ENCODE assay signal across 1 cellular context in the genomic region with DNA sequence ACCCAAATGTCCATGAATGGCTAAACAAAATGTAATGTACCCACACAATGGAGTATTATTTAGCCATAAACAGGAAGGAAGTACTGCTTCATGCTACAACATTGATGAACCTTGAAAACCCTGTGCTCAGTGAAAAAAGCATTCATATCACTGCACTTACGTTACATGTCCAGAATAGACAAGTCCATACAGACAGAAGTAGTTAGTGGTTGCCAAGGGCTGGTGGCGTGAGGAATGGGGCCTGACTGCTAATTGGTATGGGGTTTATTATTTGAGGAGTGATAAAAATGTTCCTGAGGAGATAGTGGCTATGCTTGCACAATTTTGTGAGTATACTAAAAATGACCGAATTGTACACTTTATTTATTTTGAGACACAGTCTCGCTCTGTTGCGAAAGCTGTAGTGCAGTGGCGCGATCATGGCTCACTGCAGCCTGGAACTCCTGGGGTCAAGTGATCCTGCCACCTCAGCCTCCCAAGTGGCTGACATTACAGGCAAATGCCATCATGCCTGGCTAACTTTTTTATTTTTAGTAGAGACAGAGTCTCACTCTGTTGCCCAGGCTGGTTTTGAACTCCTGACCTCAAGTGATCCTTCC.
TF ChIP-seq lines count a peak whose summit lies in the region.

No MANE protein-coding gene starts in this region.

TF ChIP-seq in liver, 16 proteins besides CTCF, POLR2A, EP300 and RAD21 (continued from another document):
- TF ChIP-seq, protein P1, sequence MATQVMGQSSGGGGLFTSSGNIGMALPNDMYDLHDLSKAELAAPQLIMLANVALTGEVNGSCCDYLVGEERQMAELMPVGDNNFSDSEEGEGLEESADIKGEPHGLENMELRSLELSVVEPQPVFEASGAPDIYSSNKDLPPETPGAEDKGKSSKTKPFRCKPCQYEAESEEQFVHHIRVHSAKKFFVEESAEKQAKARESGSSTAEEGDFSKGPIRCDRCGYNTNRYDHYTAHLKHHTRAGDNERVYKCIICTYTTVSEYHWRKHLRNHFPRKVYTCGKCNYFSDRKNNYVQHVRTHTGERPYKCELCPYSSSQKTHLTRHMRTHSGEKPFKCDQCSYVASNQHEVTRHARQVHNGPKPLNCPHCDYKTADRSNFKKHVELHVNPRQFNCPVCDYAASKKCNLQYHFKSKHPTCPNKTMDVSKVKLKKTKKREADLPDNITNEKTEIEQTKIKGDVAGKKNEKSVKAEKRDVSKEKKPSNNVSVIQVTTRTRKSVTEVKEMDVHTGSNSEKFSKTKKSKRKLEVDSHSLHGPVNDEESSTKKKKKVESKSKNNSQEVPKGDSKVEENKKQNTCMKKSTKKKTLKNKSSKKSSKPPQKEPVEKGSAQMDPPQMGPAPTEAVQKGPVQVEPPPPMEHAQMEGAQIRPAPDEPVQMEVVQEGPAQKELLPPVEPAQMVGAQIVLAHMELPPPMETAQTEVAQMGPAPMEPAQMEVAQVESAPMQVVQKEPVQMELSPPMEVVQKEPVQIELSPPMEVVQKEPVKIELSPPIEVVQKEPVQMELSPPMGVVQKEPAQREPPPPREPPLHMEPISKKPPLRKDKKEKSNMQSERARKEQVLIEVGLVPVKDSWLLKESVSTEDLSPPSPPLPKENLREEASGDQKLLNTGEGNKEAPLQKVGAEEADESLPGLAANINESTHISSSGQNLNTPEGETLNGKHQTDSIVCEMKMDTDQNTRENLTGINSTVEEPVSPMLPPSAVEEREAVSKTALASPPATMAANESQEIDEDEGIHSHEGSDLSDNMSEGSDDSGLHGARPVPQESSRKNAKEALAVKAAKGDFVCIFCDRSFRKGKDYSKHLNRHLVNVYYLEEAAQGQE (IDR thresholded peaks at IDR 0.05), result no peak
- peak; percentile 48 for TF ChIP-seq SP1 (IDR thresholded peaks at IDR 0.05)
- TF ChIP-seq, protein P2, sequence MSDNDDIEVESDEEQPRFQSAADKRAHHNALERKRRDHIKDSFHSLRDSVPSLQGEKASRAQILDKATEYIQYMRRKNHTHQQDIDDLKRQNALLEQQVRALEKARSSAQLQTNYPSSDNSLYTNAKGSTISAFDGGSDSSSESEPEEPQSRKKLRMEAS (IDR thresholded peaks at IDR 0.05), result peak; percentile 23
- TF ChIP-seq FOXA2 (IDR thresholded peaks at IDR 0.05), result peak; percentile 58
